In the genomic region with DNA sequence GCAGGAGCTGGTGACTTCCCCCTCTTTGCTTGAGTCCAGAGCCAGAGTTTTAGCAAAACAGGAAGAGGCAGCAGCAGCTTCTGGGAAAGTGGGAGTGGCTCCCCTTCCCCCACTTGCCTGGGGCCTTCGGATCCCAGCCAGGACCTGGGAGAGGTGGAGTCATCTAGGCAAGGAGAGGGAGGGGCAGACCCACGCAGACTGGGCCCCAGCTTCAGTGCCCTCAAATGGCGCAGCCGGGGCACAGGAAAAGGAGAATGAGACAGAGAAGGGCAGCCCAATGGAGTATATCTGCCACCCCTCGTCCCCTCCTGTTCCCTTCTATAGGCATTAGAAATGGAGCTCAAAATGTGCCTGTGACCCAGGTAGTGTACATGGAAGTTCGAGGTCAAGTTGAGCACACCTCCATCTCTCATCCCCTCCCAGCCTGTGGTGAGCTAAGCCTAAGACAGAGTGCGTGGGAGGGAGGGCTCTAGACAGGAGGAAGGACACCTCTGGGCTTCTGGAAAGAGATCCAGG, we compare ENCODE assay signal across 8 cellular contexts. TPM values are rescaled to one million over a fixed set of nuclear protein-coding genes. Genes with fewer than 3 reads are reported as not detected.
A peak's percentile ranks its signal among the peaks of the same experiment; 100 is the strongest.
DNase-seq lines count a peak whose midpoint lies in the region; ATAC-seq and TF ChIP-seq lines count a peak whose summit lies in the region.

No MANE protein-coding gene starts in this region.

- peaks cover 84% of the 10 kb centered on the region for H3K4me1 Mint-ChIP-seq in CD8-positive, alpha-beta T cell (ENCODE audit: low read depth)
- peaks cover 46% of the 10 kb centered on the region for H3K4me1 Mint-ChIP-seq in mesothelial cell of epicardium

- no peak for TF ChIP-seq CTCF in CD8-positive, alpha-beta T cell (IDR thresholded peaks at IDR 0.05)
- no peak for TF ChIP-seq CTCF in colonic mucosa (IDR thresholded peaks at IDR 0.05)
- no peak for TF ChIP-seq CTCF in mesothelial cell of epicardium (IDR thresholded peaks at IDR 0.05; ENCODE audit: unreplicated experiment)

- no peak overlapping the region for H3K27ac ChIP-seq in CD8-positive, alpha-beta T cell (ENCODE audit: low read depth, low read length)
- peak overlapping the region; percentile 53 for H3K27ac ChIP-seq in colonic mucosa

- intact Hi-C loops in CD8-positive, alpha-beta T cell (cut with DNase I, micrococcal nuclease): no loop called here
- intact Hi-C loops in colonic mucosa (cut with DNase I): no loop called here

- no peaks in the 10 kb centered on the region for H3K27me3 ChIP-seq in CD8-positive, alpha-beta T cell (ENCODE audit: insufficient read depth, low read length)
- H3K27me3 ChIP-seq in colonic mucosa: no peaks in the 10 kb centered on the region

- H3K9me3 Mint-ChIP-seq in CD8-positive, alpha-beta T cell: no peaks in the 10 kb centered on the region
- no peaks in the 10 kb centered on the region for H3K9me3 Mint-ChIP-seq in mesothelial cell of epicardium

- no peak overlapping the region for H3K4me3 ChIP-seq in CD8-positive, alpha-beta T cell (ENCODE audit: low read depth, low read length)
- no peak overlapping the region for H3K4me3 ChIP-seq in colonic mucosa

- H3K36me3 ChIP-seq in CD8-positive, alpha-beta T cell (ENCODE audit: insufficient read depth, low read length): no peaks in the 10 kb centered on the region
- H3K36me3 ChIP-seq in colonic mucosa: no peaks in the 10 kb centered on the region

- peaks cover 95% of the 10 kb centered on the region for H3K4me1 ChIP-seq in CD8-positive, alpha-beta T cell (ENCODE audit: insufficient read depth, low read length)
- peaks cover 8% of the 10 kb centered on the region for H3K4me1 ChIP-seq in colonic mucosa

- H3K9me3 ChIP-seq in CD8-positive, alpha-beta T cell (ENCODE audit: low read length): no peaks in the 10 kb centered on the region
- H3K9me3 ChIP-seq in colonic mucosa: no peaks in the 10 kb centered on the region

- H3K27me3 Mint-ChIP-seq in CD8-positive, alpha-beta T cell (ENCODE audit: low read depth): no peaks in the 10 kb centered on the region
- H3K27me3 Mint-ChIP-seq in mesothelial cell of epicardium (ENCODE audit: low read depth): no peaks in the 10 kb centered on the region

- H3K9ac ChIP-seq in colonic mucosa (ENCODE audit: low read depth in 2 of 2, low read length in 2 of 2): peak overlapping the region; percentile 41 to 54

- no peak overlapping the region for H3K4me3 Mint-ChIP-seq in CD8-positive, alpha-beta T cell
- no peak overlapping the region for H3K4me3 Mint-ChIP-seq in mesothelial cell of epicardium

- ATAC-seq in CD8-positive, alpha-beta T cell: no peak
- ATAC-seq in GM21717 (IDR thresholded peaks at IDR 0.05; ENCODE audit: unreplicated experiment) (no peak), GM18861 (IDR thresholded peaks at IDR 0.05; ENCODE audit: unreplicated experiment) (no peak)

- peak overlapping the region; percentile 64 for H3K27ac Mint-ChIP-seq in CD8-positive, alpha-beta T cell
- H3K27ac Mint-ChIP-seq in mesothelial cell of epicardium: peak overlapping the region; percentile 70

- no peaks in the 10 kb centered on the region for H3K36me3 Mint-ChIP-seq in CD8-positive, alpha-beta T cell
- no peaks in the 10 kb centered on the region for H3K36me3 Mint-ChIP-seq in mesothelial cell of epicardium

- CTCF ChIA-PET in CD8-positive, alpha-beta T cell (lab: Charles Lee): interaction anchor here (0.6 to 22.7 kb wide), 10 partner anchors 9 to 759 kb away, joined by 3 to 728 read pairs (median 34); a partner anchor contains a TSS

- POLR2A ChIA-PET in CD8-positive, alpha-beta T cell (lab: Charles Lee): interaction anchor here (1.4 to 9.3 kb wide), 4 partner anchors 9 to 18 kb away, joined by 4 to 87 read pairs (median 6); a partner anchor contains a TSS

- DNase-seq in CD8-positive, alpha-beta T cell: no peak
- DNase-seq in NCI-H460 (ENCODE audit: extremely low read depth, low read depth) (peak; percentile 65), colonic mucosa (peak; percentile 85), mesothelial cell of epicardium (ENCODE audit: low spot score in 2 of 2, unreplicated experiment in 2 of 2) (peak in 1 of 2 experiments; percentile 67), SIG-M5 (lab: John Stamatoyannopoulos, UW) (no peak)
- DNase-seq in stimulated activated CD4-positive, alpha-beta T cell treated with anti-CD3 and anti-CD28 coated beads, Interleukin-4, amount 100 ng/mL, for 24 hours: no peak

RNA-seq across cellular contexts. Expression of a gene that starts 9.3 kb away (rescaled TPM):
- total RNA-seq in CD8-positive, alpha-beta T cell: 10 to 100 TPM; 87.3 to 91.4 TPM
- total RNA-seq in NCI-H460 (2014; rRNA removed; shearing (Covaris generic)): 16.5 and 17.2 TPM in 2 replicates
- 33.2 and 49.4 TPM in 2 replicates for polyA plus RNA-seq in NCI-H460 (2014; cell fraction: nucleus; rRNA removed)
- 10 to 100 TPM; 27.3 to 29.7 TPM for total RNA-seq in colonic mucosa
- 113 to 132 TPM (median 123 TPM) in 3 replicates for total RNA-seq in mesothelial cell of epicardium

RNA-seq across cellular contexts. Expression of a gene that starts 56.0 kb away (rescaled TPM):
- total RNA-seq in CD8-positive, alpha-beta T cell: 1 to 10 TPM; 4.3 to 5.5 TPM
- total RNA-seq in NCI-H460 (2014; rRNA removed; shearing (Covaris generic)): 111 and 123 TPM in 2 replicates
- polyA plus RNA-seq in NCI-H460 (2014; cell fraction: nucleus; rRNA removed): 165 and 231 TPM in 2 replicates
- 10 to 100 TPM; 12.2 to 17.9 TPM for total RNA-seq in colonic mucosa
- total RNA-seq in mesothelial cell of epicardium: 25.3 to 27.7 TPM (median 27.0 TPM) in 3 replicates

Comparison
In these comparisons a context has a peak if more than half of its experiments do, and no peak if none do; other contexts are left out.
1. DNase-seq: peak in NCI-H460 (single experiment) and colonic mucosa (single experiment); none in CD8-positive, alpha-beta T cell (0 of 7), stimulated activated CD4-positive, alpha-beta T cell treated with anti-CD3 and anti-CD28 coated beads, Interleukin-4, amount 100 ng/mL, for 24 hours (single experiment) and SIG-M5 (single experiment).